ENCODE assay signal across 8 cellular contexts in genomic region chr1:15410884-15411245, GRCh38. TPM values are rescaled to one million over a fixed set of nuclear protein-coding genes. Genes with fewer than 3 reads are reported as not detected.
A peak's percentile ranks its signal among the peaks of the same experiment; 100 is the strongest.
DNase-seq lines count a peak whose midpoint lies in the region; ATAC-seq and TF ChIP-seq lines count a peak whose summit lies in the region.

No MANE protein-coding gene starts in this region.

- CTCF ChIA-PET in activated naive CD4-positive, alpha-beta T cell treated with anti-CD3 and anti-CD28 coated beads for 36 hours (lab: Charles Lee), result no interaction called here

- peaks cover 36% of the 10 kb centered on the region for H3K4me1 Mint-ChIP-seq in activated naive CD4-positive, alpha-beta T cell treated with anti-CD3 and anti-CD28 coated beads for 36 hours (ENCODE audit: low read depth)

- no peaks in the 10 kb centered on the region for H3K9me3 Mint-ChIP-seq in activated naive CD4-positive, alpha-beta T cell treated with anti-CD3 and anti-CD28 coated beads for 36 hours

- intact Hi-C loops in activated naive CD4-positive, alpha-beta T cell treated with anti-CD3 and anti-CD28 coated beads for 36 hours (cut with micrococcal nuclease), result loop anchor here (2.0 to 10.0 kb wide), 4 partner anchors 58 to 554 kb away; partner anchors contain the start of genes DDI2 and FHAD1
- intact Hi-C loops in adrenal gland (cut with DNase I) (no loop called here), lower leg skin (cut with DNase I; ENCODE audit: low total_unique reads) (no loop called here), thyroid gland (cut with DNase I) (no loop called here)

- H3K27me3 ChIP-seq in adrenal gland (no peaks in the 10 kb centered on the region), thyroid gland (no peaks in the 10 kb centered on the region)

- peaks cover 2% of the 10 kb centered on the region for H3K27me3 Mint-ChIP-seq in activated naive CD4-positive, alpha-beta T cell treated with anti-CD3 and anti-CD28 coated beads for 36 hours (ENCODE audit: low read depth)

- H3K36me3 ChIP-seq in adrenal gland (replicated peaks in 1 of 2) (peaks cover 0 to 5% of the 10 kb centered on the region in 2 donors), thyroid gland (no peaks in the 10 kb centered on the region)

- H3K4me1 ChIP-seq in adrenal gland (replicated peaks in 1 of 2) (peaks cover 32 to 41% of the 10 kb centered on the region in 2 donors), thyroid gland (peaks cover 55 to 70% of the 10 kb centered on the region in 2 donors)

- ATAC-seq in HG03354 (IDR thresholded peaks at IDR 0.05; ENCODE audit: poor library complexity, severe bottlenecking, unreplicated experiment) (no peak), GM21825 (IDR thresholded peaks at IDR 0.05; ENCODE audit: unreplicated experiment) (no peak)

- H3K36me3 Mint-ChIP-seq in activated naive CD4-positive, alpha-beta T cell treated with anti-CD3 and anti-CD28 coated beads for 36 hours (ENCODE audit: low read depth), result peaks cover 6% of the 10 kb centered on the region

- peak overlapping the region in 4 of 5 donors; percentile 8 to 77 (median 74) for H3K27ac ChIP-seq in adrenal gland
- peak overlapping the region in 2 of 3 donors; percentile 65 to 88 for H3K27ac ChIP-seq in thyroid gland

- H3K27ac Mint-ChIP-seq in activated naive CD4-positive, alpha-beta T cell treated with anti-CD3 and anti-CD28 coated beads for 36 hours, result peak overlapping the region; percentile 10

- no peak for DNase-seq in activated naive CD4-positive, alpha-beta T cell treated with anti-CD3 and anti-CD28 coated beads for 36 hours
- no peak for DNase-seq in activated naive CD4-positive, alpha-beta T cell (lab: John Stamatoyannopoulos, UW)
- DNase-seq in adrenal gland (peak in 3 of 7 donors; percentile 11 to 48 (median 22)), lower leg skin (ENCODE audit: low spot score in 2 of 2) (no peak), thyroid gland (no peak), A172 (ENCODE audit: low spot score) (no peak)

- WGBS in adrenal gland, 4 donors, result 10 to 32% (median 26%) methylated on average over 8 to 11 of the region's 11 CpGs
- WGBS in lower leg skin, 2 donors, result 22 to 29% methylated on average over 11 of the region's 11 CpGs
- 40 to 59% methylated on average over 10 to 11 of the region's 11 CpGs for WGBS in thyroid gland, 2 donors

- H3K4me3 Mint-ChIP-seq in activated naive CD4-positive, alpha-beta T cell treated with anti-CD3 and anti-CD28 coated beads for 36 hours, result peak overlapping the region; percentile 90

- H3K9me3 ChIP-seq in adrenal gland (replicated peaks in 1 of 3), result no peaks in the 10 kb centered on the region
- no peaks in the 10 kb centered on the region for H3K9me3 ChIP-seq in thyroid gland

- TF ChIP-seq POLR2A in adrenal gland (IDR thresholded peaks at IDR 0.05), result no peak
- no peak for TF ChIP-seq POLR2A in lower leg skin (IDR thresholded peaks at IDR 0.05)
- TF ChIP-seq POLR2A in thyroid gland (IDR thresholded peaks at IDR 0.05), result no peak

- peak overlapping the region; percentile 42 to 87 (median 80) for H3K4me3 ChIP-seq in adrenal gland
- peak overlapping the region; percentile 73 for H3K4me3 ChIP-seq in lower leg skin (ENCODE audit: low read depth, poor library complexity, severe bottlenecking)
- H3K4me3 ChIP-seq in thyroid gland (replicated peaks in 1 of 3), result peak overlapping the region; percentile 63 to 93 (median 77)

- TF ChIP-seq CTCF in adrenal gland (IDR thresholded peaks at IDR 0.05) (no peak), lower leg skin (IDR thresholded peaks at IDR 0.05) (no peak), thyroid gland (IDR thresholded peaks at IDR 0.05) (no peak)

RNA-seq across cellular contexts. Expression of gene EFHD2, which starts 1.2 kb away (rescaled TPM):
- total RNA-seq in activated naive CD4-positive, alpha-beta T cell treated with anti-CD3 and anti-CD28 coated beads for 36 hours, result 10 to 100 TPM; 35.0 to 36.0 TPM
- total RNA-seq in adrenal gland, result 100 to 1,000 TPM in 2 of 8 donors, 10 to 100 TPM in 6; 67.2 to 113 (median 87.9) TPM
- polyA plus RNA-seq in adrenal gland, result 100 to 1,000 TPM in 2 of 3 donors, 10 to 100 TPM in 1; 47.4 to 119 (median 111) TPM
- 10 to 100 TPM; 38.9 to 55.7 (median 43.5) TPM for total RNA-seq in lower leg skin
- total RNA-seq in thyroid gland, result 10 to 100 TPM; 50.9 to 62.6 (median 56.7) TPM
- 55.7 and 58.5 TPM in 2 replicates for total RNA-seq in A172 (2014; rRNA removed; shearing (Covaris generic))

RNA-seq across cellular contexts. Expression of gene CTRC, which starts 27.4 kb away (rescaled TPM):
- total RNA-seq in activated naive CD4-positive, alpha-beta T cell treated with anti-CD3 and anti-CD28 coated beads for 36 hours, result not detected
- total RNA-seq in adrenal gland, result 1 to 10 TPM in 2 of 8 donors, under 1 TPM in 1, not detected in 5; 0.56 to 3.5 (median 3.1) TPM
- polyA plus RNA-seq in adrenal gland, result 1 to 10 TPM in 1 of 3 donors, under 1 TPM in 1, not detected in 1; 0.56 to 1.3 TPM
- total RNA-seq in lower leg skin, result not detected
- under 1 TPM in 1 of 4 donors, not detected in 3; 0.13 TPM for total RNA-seq in thyroid gland
- not detected in 2 replicates for total RNA-seq in A172 (2014; rRNA removed; shearing (Covaris generic))

RNA-seq across cellular contexts. Expression of gene CELA2A, which starts 45.7 kb away (rescaled TPM):
- not detected for total RNA-seq in activated naive CD4-positive, alpha-beta T cell treated with anti-CD3 and anti-CD28 coated beads for 36 hours
- total RNA-seq in adrenal gland (10 to 100 TPM in 4 of 8 donors, 1 to 10 TPM in 3, under 1 TPM in 1; 0.97 to 45.4 (median 9.8) TPM), lower leg skin (not detected), thyroid gland (not detected)
- 10 to 100 TPM in 1 of 3 donors, 1 to 10 TPM in 2; 1.2 to 16.4 (median 3.9) TPM for polyA plus RNA-seq in adrenal gland
- total RNA-seq in A172 (2014; rRNA removed; shearing (Covaris generic)), result not detected in 2 replicates
